In the genomic region with DNA sequence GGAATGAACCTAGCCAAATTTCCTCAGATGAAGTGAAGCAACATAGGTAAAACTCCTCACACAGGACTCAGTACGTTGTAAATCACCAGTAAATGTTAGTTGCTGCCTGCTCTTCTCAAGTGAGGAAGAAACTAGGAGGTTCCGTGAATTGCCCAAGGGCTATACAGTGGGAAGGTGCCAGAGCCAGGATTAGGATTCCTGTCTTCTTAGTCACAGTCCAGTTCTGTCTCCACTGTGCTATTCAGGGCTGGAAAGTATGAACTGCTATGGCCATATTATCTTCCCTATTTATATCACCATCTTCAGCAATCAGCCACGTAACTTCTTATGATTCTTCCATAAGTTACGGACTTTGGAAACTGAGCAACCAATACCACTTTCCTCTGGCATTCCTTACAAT, we compare ENCODE assay signal across 11 cellular contexts.
DNase-seq lines count a peak whose midpoint lies in the region; ATAC-seq and TF ChIP-seq lines count a peak whose summit lies in the region.
"Had no signal": no experiment of that assay in that cellular context is flagged by ENCODE, and none has a peak within 500 bp of the region (broad histone marks: within the 10 kb centered on the region; RNA-seq: fewer than 3 reads in every experiment).

No MANE protein-coding gene starts in this region.

- BruUV-seq in Calu3 (replicated peaks; lab: Mats Ljungman, UMichigan), result no TSS peak

- no peaks in the 10 kb centered on the region for H3K27me3 Mint-ChIP-seq in Calu3 (ENCODE audit: unreplicated experiment)
- no peaks in the 10 kb centered on the region for H3K27me3 Mint-ChIP-seq in activated CD8-positive, alpha-beta memory T cell treated with anti-CD3 and anti-CD28 coated beads, Interleukin-2, amount 10 ng/mL, durations not matched to agents 7 days and 5 days
- H3K27me3 Mint-ChIP-seq: activated naive CD8-positive, alpha-beta T cell treated with anti-CD3 and anti-CD28 coated beads, Interleukin-2, amount 10 ng/mL, durations not matched to agents 7 days and 5 days had no signal

- CTCF ChIA-PET in Calu3 (lab: Charles Lee), result no interaction called here
- CTCF ChIA-PET in activated CD8-positive, alpha-beta memory T cell treated with anti-CD3 and anti-CD28 coated beads, Interleukin-2, amount 10 ng/mL, durations not matched to agents 7 days and 5 days (lab: Charles Lee), result no interaction called here

- H3K4me3 Mint-ChIP-seq in Calu3 (ENCODE audit: low read depth, unreplicated experiment), result no peak overlapping the region
- H3K4me3 Mint-ChIP-seq in activated CD8-positive, alpha-beta memory T cell treated with anti-CD3 and anti-CD28 coated beads, Interleukin-2, amount 10 ng/mL, durations not matched to agents 7 days and 5 days, result no peak overlapping the region
- H3K4me3 Mint-ChIP-seq: activated CD8-positive, alpha-beta T cell treated with anti-CD3 and anti-CD28 coated beads, Interleukin-2, amount 10 ng/mL, durations not matched to agents 7 days and 5 days had no signal

- H3K27ac Mint-ChIP-seq in Calu3 (ENCODE audit: unreplicated experiment), result no peak overlapping the region
- no peak overlapping the region for H3K27ac Mint-ChIP-seq in activated CD8-positive, alpha-beta memory T cell treated with anti-CD3 and anti-CD28 coated beads, Interleukin-2, amount 10 ng/mL, durations not matched to agents 7 days and 5 days
- H3K27ac Mint-ChIP-seq: activated CD8-positive, alpha-beta T cell treated with anti-CD3 and anti-CD28 coated beads, Interleukin-2, amount 10 ng/mL, durations not matched to agents 7 days and 5 days; activated naive CD8-positive, alpha-beta T cell treated with anti-CD3 and anti-CD28 coated beads, Interleukin-2, amount 10 ng/mL, durations not matched to agents 7 days and 5 days had no signal

- peaks cover 9% of the 10 kb centered on the region for H3K4me1 Mint-ChIP-seq in Calu3 (ENCODE audit: low read depth, unreplicated experiment)
- peaks cover 70% of the 10 kb centered on the region for H3K4me1 Mint-ChIP-seq in activated CD8-positive, alpha-beta memory T cell treated with anti-CD3 and anti-CD28 coated beads, Interleukin-2, amount 10 ng/mL, durations not matched to agents 7 days and 5 days

- DNase-seq in Calu3 (peak; percentile 24), epithelial cell of esophagus (ENCODE audit: low read depth) (peak; percentile 95), omental fat pad (ENCODE audit: low spot score) (no peak), HuH-7.5 (ENCODE audit: low spot score) (no peak), hippocampal formation (lab: John Stamatoyannopoulos, UW) (no peak)
- no peak for DNase-seq in activated CD8-positive, alpha-beta memory T cell treated with anti-CD3 and anti-CD28 coated beads, Interleukin-2, amount 10 ng/mL, durations not matched to agents 7 days and 5 days
- DNase-seq: activated CD8-positive, alpha-beta T cell treated with anti-CD3 and anti-CD28 coated beads, Interleukin-2, amount 10 ng/mL, durations not matched to agents 7 days and 5 days; activated naive CD8-positive, alpha-beta T cell treated with anti-CD3 and anti-CD28 coated beads, Interleukin-2, amount 10 ng/mL, durations not matched to agents 7 days and 5 days had no signal

- ATAC-seq in omental fat pad (ENCODE audit: low FRiP score), result peak; percentile 92
- no peak for ATAC-seq in activated CD8-positive, alpha-beta memory T cell treated with anti-CD3 and anti-CD28 coated beads, Interleukin-2, amount 10 ng/mL, durations not matched to agents 7 days and 5 days
- no peak for ATAC-seq in GM21825 (IDR thresholded peaks at IDR 0.05; ENCODE audit: unreplicated experiment)
- ATAC-seq: activated CD8-positive, alpha-beta T cell treated with anti-CD3 and anti-CD28 coated beads, Interleukin-2, amount 10 ng/mL, durations not matched to agents 7 days and 5 days; K562 had no signal

- no peaks in the 10 kb centered on the region for H3K9me3 Mint-ChIP-seq in Calu3 (ENCODE audit: low read depth, unreplicated experiment)
- no peaks in the 10 kb centered on the region for H3K9me3 Mint-ChIP-seq in activated CD8-positive, alpha-beta memory T cell treated with anti-CD3 and anti-CD28 coated beads, Interleukin-2, amount 10 ng/mL, durations not matched to agents 7 days and 5 days (ENCODE audit: low read depth)

- no peak overlapping the region for H3K4me3 ChIP-seq in epithelial cell of esophagus (ENCODE audit: low read length)
- H3K4me3 ChIP-seq: K562 had no signal

- intact Hi-C loops in Calu3 (cut with micrococcal nuclease; ENCODE audit: unreplicated experiment), result no loop called here

- no peaks in the 10 kb centered on the region for H3K36me3 Mint-ChIP-seq in Calu3 (ENCODE audit: insufficient read depth, unreplicated experiment)
- peaks cover 19% of the 10 kb centered on the region for H3K36me3 Mint-ChIP-seq in activated CD8-positive, alpha-beta memory T cell treated with anti-CD3 and anti-CD28 coated beads, Interleukin-2, amount 10 ng/mL, durations not matched to agents 7 days and 5 days

- TF ChIP-seq CTCF in Calu3 (IDR thresholded peaks at IDR 0.05; ENCODE audit: unreplicated experiment) (no peak), epithelial cell of esophagus (IDR thresholded peaks at IDR 0.05; ENCODE audit: insufficient read depth, low read depth, low read length, missing control alignments) (no peak), omental fat pad (IDR thresholded peaks at IDR 0.05) (no peak)

TF ChIP-seq in PFSK-1, 5 proteins besides CTCF, POLR2A, EP300 and RAD21:
- TF ChIP-seq POLR2AphosphoS5 (IDR thresholded peaks at IDR 0.05; ENCODE audit: low read depth, low read length) (0 out of 2 replicates have a peak, but pooled peaks have one; percentile 20), REST (IDR thresholded peaks at IDR 0.05; ENCODE audit: insufficient read depth in 1 of 2, low read depth in 2 of 2, low read length in 2 of 2) (no peak)

Comparison
In these comparisons a context has a peak if more than half of its experiments do, and no peak if none do; other contexts are left out.
1. DNase-seq: peak in Calu3 (single experiment) and epithelial cell of esophagus (single experiment); none in omental fat pad (single experiment), activated CD8-positive, alpha-beta memory T cell treated with anti-CD3 and anti-CD28 coated beads, Interleukin-2, amount 10 ng/mL, durations not matched to agents 7 days and 5 days (single experiment), HuH-7.5 (single experiment) and hippocampal formation (0 of 2).